In the genomic region with DNA sequence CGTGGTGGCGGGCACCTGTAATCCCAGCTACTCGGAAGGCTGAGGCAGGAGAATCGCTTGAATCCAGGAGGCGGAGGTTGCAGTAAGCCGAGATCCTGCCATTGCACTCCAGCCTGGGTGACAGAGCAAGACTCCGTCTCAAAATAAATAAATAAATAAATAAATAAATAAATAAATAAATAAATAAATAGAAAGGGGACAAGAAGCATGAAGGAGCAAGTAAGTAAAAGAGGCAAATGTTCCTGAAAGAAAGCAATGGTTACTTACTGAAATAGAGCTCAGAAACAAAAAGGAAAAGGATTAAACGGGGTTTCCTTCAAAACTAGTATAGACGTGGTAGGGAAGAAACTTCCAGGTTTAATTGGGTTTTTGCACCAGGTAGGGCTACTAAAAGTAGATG, we compare ENCODE assay signal across 2 cellular contexts. TPM values are rescaled to one million over a fixed set of nuclear protein-coding genes. Genes with fewer than 3 reads are reported as not detected.
A peak's percentile ranks its signal among the peaks of the same experiment; 100 is the strongest.
DNase-seq lines count a peak whose midpoint lies in the region; ATAC-seq, FAIRE-seq and TF ChIP-seq lines count a peak whose summit lies in the region.
"Not testable (repeated sequence)": the region's sequence is repeated elsewhere in the genome, so short reads cannot be mapped to it uniquely, and the experiment has no call there.

No MANE protein-coding gene starts in this region.

- H3K4me1 ChIP-seq in A549; HEK293 (ENCODE audit: control insufficient read depth, insufficient read depth, low read length): not testable (repeated sequence)

- not testable (repeated sequence) for H3K4me2 ChIP-seq in A549

- not testable (repeated sequence) for FAIRE-seq in A549 (lab: Jason Lieb, UNC)

- not testable (repeated sequence) for H3K9me3 ChIP-seq in A549; HEK293 (ENCODE audit: control insufficient read depth, insufficient read depth, low read depth, low read length)

- H3K4me3 ChIP-seq in A549; HEK293 (ENCODE audit: low read depth, low read length): not testable (repeated sequence)

- not testable (repeated sequence) for DNase-seq in A549 (ENCODE audit: low read depth in 1 of 2, low spot score in 1 of 2)

- WGBS in A549 (ENCODE audit: missing lambda C conversion rate): 77% methylated on average over 9 of the region's 9 CpGs

- not testable (repeated sequence) for TF ChIP-seq CTCF in A549 (IDR thresholded peaks at IDR 0.05); HEK293 (tag by site-specific recombination; IDR thresholded peaks at IDR 0.05)

- POLR2A ChIA-PET in A549 (lab: Yijun Ruan, JAX); HEK293 (lab: Yijun Ruan, JAX): not testable (repeated sequence)

- ATAC-seq in A549: not testable (repeated sequence)

- TF ChIP-seq POLR2A in A549 (IDR thresholded peaks at IDR 0.05; ENCODE audit: low read length): not testable (repeated sequence)

- not testable (repeated sequence) for H3K27ac ChIP-seq in A549; HEK293 (ENCODE audit: extremely low read depth, low read depth, low read length)

- not testable (repeated sequence) for H3K36me3 ChIP-seq in HEK293 (ENCODE audit: control insufficient read depth in 2 of 2, insufficient read depth in 1 of 2, low read length in 2 of 2)

- not testable (repeated sequence) for TF ChIP-seq RAD21 in A549 (conservative IDR thresholded peaks at IDR 0.05 in 1 of 2, IDR thresholded peaks at IDR 0.05 in 1 of 2)

- not testable (repeated sequence) for TF ChIP-seq EP300 in A549 (IDR thresholded peaks at IDR 0.05)

- CTCF ChIA-PET in A549 (lab: Yijun Ruan, JAX); HEK293 (lab: Yijun Ruan, JAX): not testable (repeated sequence)

TF ChIP-seq in A549, 52 proteins besides CTCF, POLR2A, EP300 and RAD21:
- TF ChIP-seq ZC3H11A (IDR thresholded peaks at IDR 0.05): peak; percentile 84

TF ChIP-seq in HEK293, 187 proteins besides CTCF, POLR2A, EP300 and RAD21 (continues in another document):
- TF ChIP-seq ZNF266 (tag by site-specific recombination; IDR thresholded peaks at IDR 0.05; ENCODE audit: low read depth): peak; percentile 69
- peak; percentile 73; the same call in 1 of the 2 replicates for TF ChIP-seq ZNF664 (tag by site-specific recombination; IDR thresholded peaks at IDR 0.05)
- TF ChIP-seq ZNF529 (tag by site-specific recombination; IDR thresholded peaks at IDR 0.05; ENCODE audit: insufficient replicate concordance): peak; percentile 15
- TF ChIP-seq, protein P1, sequence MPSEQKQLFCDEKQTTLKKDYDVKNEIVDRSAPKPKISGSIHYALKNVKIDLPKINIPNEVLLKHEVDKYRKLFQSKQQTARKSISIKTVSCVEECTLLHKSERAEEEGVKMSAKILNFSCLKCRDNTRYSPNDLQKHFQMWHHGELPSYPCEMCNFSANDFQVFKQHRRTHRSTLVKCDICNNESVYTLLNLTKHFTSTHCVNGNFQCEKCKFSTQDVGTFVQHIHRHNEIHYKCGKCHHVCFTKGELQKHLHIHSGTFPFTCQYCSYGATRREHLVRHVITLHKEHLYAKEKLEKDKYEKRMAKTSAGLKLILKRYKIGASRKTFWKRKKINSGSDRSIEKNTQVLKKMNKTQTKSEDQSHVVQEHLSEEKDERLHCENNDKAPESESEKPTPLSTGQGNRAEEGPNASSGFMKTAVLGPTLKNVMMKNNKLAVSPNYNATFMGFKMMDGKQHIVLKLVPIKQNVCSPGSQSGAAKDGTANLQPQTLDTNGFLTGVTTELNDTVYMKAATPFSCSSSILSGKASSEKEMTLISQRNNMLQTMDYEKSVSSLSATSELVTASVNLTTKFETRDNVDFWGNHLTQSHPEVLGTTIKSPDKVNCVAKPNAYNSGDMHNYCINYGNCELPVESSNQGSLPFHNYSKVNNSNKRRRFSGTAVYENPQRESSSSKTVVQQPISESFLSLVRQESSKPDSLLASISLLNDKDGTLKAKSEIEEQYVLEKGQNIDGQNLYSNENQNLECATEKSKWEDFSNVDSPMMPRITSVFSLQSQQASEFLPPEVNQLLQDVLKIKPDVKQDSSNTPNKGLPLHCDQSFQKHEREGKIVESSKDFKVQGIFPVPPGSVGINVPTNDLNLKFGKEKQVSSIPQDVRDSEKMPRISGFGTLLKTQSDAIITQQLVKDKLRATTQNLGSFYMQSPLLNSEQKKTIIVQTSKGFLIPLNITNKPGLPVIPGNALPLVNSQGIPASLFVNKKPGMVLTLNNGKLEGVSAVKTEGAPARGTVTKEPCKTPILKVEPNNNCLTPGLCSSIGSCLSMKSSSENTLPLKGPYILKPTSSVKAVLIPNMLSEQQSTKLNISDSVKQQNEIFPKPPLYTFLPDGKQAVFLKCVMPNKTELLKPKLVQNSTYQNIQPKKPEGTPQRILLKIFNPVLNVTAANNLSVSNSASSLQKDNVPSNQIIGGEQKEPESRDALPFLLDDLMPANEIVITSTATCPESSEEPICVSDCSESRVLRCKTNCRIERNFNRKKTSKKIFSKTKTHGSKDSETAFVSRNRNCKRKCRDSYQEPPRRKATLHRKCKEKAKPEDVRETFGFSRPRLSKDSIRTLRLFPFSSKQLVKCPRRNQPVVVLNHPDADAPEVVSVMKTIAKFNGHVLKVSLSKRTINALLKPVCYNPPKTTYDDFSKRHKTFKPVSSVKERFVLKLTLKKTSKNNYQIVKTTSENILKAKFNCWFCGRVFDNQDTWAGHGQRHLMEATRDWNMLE (tag by site-specific recombination; conservative IDR thresholded peaks at IDR 0.05; ENCODE audit: low read depth): peak; percentile 93
- peak; percentile 69; the same call in 1 of the 2 replicates for TF ChIP-seq ZNF223 (tag by site-specific recombination; IDR thresholded peaks at IDR 0.05)
- TF ChIP-seq KLF7 (tag by site-specific recombination; IDR thresholded peaks at IDR 0.05; ENCODE audit: borderline replicate concordance): peak; percentile 48; the same call in 1 of the 2 replicates
- TF ChIP-seq, protein P2, sequence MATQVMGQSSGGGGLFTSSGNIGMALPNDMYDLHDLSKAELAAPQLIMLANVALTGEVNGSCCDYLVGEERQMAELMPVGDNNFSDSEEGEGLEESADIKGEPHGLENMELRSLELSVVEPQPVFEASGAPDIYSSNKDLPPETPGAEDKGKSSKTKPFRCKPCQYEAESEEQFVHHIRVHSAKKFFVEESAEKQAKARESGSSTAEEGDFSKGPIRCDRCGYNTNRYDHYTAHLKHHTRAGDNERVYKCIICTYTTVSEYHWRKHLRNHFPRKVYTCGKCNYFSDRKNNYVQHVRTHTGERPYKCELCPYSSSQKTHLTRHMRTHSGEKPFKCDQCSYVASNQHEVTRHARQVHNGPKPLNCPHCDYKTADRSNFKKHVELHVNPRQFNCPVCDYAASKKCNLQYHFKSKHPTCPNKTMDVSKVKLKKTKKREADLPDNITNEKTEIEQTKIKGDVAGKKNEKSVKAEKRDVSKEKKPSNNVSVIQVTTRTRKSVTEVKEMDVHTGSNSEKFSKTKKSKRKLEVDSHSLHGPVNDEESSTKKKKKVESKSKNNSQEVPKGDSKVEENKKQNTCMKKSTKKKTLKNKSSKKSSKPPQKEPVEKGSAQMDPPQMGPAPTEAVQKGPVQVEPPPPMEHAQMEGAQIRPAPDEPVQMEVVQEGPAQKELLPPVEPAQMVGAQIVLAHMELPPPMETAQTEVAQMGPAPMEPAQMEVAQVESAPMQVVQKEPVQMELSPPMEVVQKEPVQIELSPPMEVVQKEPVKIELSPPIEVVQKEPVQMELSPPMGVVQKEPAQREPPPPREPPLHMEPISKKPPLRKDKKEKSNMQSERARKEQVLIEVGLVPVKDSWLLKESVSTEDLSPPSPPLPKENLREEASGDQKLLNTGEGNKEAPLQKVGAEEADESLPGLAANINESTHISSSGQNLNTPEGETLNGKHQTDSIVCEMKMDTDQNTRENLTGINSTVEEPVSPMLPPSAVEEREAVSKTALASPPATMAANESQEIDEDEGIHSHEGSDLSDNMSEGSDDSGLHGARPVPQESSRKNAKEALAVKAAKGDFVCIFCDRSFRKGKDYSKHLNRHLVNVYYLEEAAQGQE (tag by site-specific recombination; IDR thresholded peaks at IDR 0.05): peak; percentile 63
- TF ChIP-seq ZNF558 (tag by site-specific recombination; IDR thresholded peaks at IDR 0.05): peak; percentile 70; the same call in 1 of the 2 replicates
- peak; percentile 89 for TF ChIP-seq ZNF555 (tag by site-specific recombination; conservative IDR thresholded peaks at IDR 0.05)
- 0 out of 2 replicates have a peak, but pooled peaks have one; percentile 34 for TF ChIP-seq ZNF354C (tag by site-specific recombination; IDR thresholded peaks at IDR 0.05; ENCODE audit: borderline replicate concordance, low read depth)
- TF ChIP-seq ZNF404 (tag by site-specific recombination; IDR thresholded peaks at IDR 0.05): peak; percentile 73; the same call in 1 of the 2 replicates
- 0 out of 2 replicates have a peak, but pooled peaks have one; percentile 25 for TF ChIP-seq ZNF157 (tag by site-specific recombination; IDR thresholded peaks at IDR 0.05)
- peak; percentile 45; the same call in 1 of the 2 replicates for TF ChIP-seq ZNF629 (tag by site-specific recombination; IDR thresholded peaks at IDR 0.05)
- TF ChIP-seq ZNF140 (tag by site-specific recombination; IDR thresholded peaks at IDR 0.05): peak; percentile 68; the same call in 1 of the 2 replicates
- peak; percentile 39; the same call in 1 of the 2 replicates for TF ChIP-seq ZBTB21 (tag by site-specific recombination; IDR thresholded peaks at IDR 0.05)

RNA-seq across cellular contexts. Expression of a gene that starts 11.2 kb away (rescaled TPM):
- polyA plus RNA-seq in A549 (2011; rRNA removed): 0.16 and 0.23 TPM in 2 replicates
- polyA plus RNA-seq in A549 (2012; cell fraction: cytosol; rRNA removed): 0.05 and 0.08 TPM in 2 replicates
- 0.16 and 0.24 TPM in 2 replicates for polyA plus RNA-seq in A549 (2012; cell fraction: nucleus; rRNA removed)
- 0.08 to 0.12 TPM (median 0.09 TPM) in 3 replicates for polyA plus RNA-seq in A549 (2017; fragmentation: RNase III; extraction: RNeasy Plus Mini Kit Qiagen cat#74134 plus additional on column Dnase treatment)
- 0.24 TPM in 1 of 2 replicates, not detected in the other for polyA minus RNA-seq in A549 (2011; rRNA and poly(A)+ RNA removed)

RNA-seq across cellular contexts. Expression of a gene that starts 27.5 kb away (rescaled TPM):
- 12.2 and 12.5 TPM in 2 replicates for polyA plus RNA-seq in A549 (2011; rRNA removed)
- polyA plus RNA-seq in A549 (2012; cell fraction: cytosol; rRNA removed): 4.8 and 5.2 TPM in 2 replicates
- 5.1 and 6.4 TPM in 2 replicates for polyA plus RNA-seq in A549 (2012; cell fraction: nucleus; rRNA removed)
- polyA plus RNA-seq in A549 (2017; fragmentation: RNase III; extraction: RNeasy Plus Mini Kit Qiagen cat#74134 plus additional on column Dnase treatment): 5.4 to 6.8 TPM (median 6.6 TPM) in 3 replicates
- 11.9 and 22.0 TPM in 2 replicates for polyA minus RNA-seq in A549 (2011; rRNA and poly(A)+ RNA removed)

RNA-seq across cellular contexts. Expression of a gene that starts 47.6 kb away (rescaled TPM):
- polyA plus RNA-seq in A549 (2011; rRNA removed): 24.0 and 27.2 TPM in 2 replicates
- polyA plus RNA-seq in A549 (2012; cell fraction: cytosol; rRNA removed): 6.0 and 6.9 TPM in 2 replicates
- polyA plus RNA-seq in A549 (2012; cell fraction: nucleus; rRNA removed): 6.9 and 8.9 TPM in 2 replicates
- 6.9 to 8.2 TPM (median 7.4 TPM) in 3 replicates for polyA plus RNA-seq in A549 (2017; fragmentation: RNase III; extraction: RNeasy Plus Mini Kit Qiagen cat#74134 plus additional on column Dnase treatment)
- polyA minus RNA-seq in A549 (2011; rRNA and poly(A)+ RNA removed): 27.4 and 33.3 TPM in 2 replicates
